Comparison of ENCODE assay signal across 8 cellular contexts in genomic region chr19:1406496-1406817, GRCh38. TPM values are rescaled to one million over a fixed set of nuclear protein-coding genes. Genes with fewer than 3 reads are reported as not detected.
DNase-seq lines count a peak whose midpoint lies in the region; ATAC-seq, FAIRE-seq and TF ChIP-seq lines count a peak whose summit lies in the region.

No MANE protein-coding gene starts in this region.

- H3K36me3 ChIP-seq in GM23338 (ENCODE audit: insufficient read depth): no peaks in the 10 kb centered on the region
- H3K36me3 ChIP-seq in SJSA1: peaks cover 40% of the 10 kb centered on the region
- H3K36me3 ChIP-seq in fibroblast of lung (ENCODE audit: control insufficient read depth, insufficient read depth, low read length): peaks cover 6% of the 10 kb centered on the region
- no peaks in the 10 kb centered on the region for H3K36me3 ChIP-seq in gastrocnemius medialis

- peaks cover 35% of the 10 kb centered on the region for H3K4me1 Mint-ChIP-seq in GM23338

- H3K9ac ChIP-seq in fibroblast of lung (ENCODE audit: insufficient read depth, low read length): no peak overlapping the region

- H3K27me3 ChIP-seq in GM23338 (ENCODE audit: insufficient read depth) (peaks cover 6% of the 10 kb centered on the region; the same call in 1 of the 2 replicates), SJSA1 (replicated peaks) (no peaks in the 10 kb centered on the region), fibroblast of lung (ENCODE audit: control insufficient read depth, insufficient read depth, low read length) (no peaks in the 10 kb centered on the region), gastrocnemius medialis (no peaks in the 10 kb centered on the region)

- TF ChIP-seq POLR2A in gastrocnemius medialis (IDR thresholded peaks at IDR 0.05): no peak

- H2AFZ ChIP-seq in GM23338: no peak overlapping the region
- H2AFZ ChIP-seq in fibroblast of lung (ENCODE audit: low read length): no peak overlapping the region

- intact Hi-C loops in gastrocnemius medialis (cut with DNase I; ENCODE audit: low total_unique reads): no loop called here

- H3K4me1 ChIP-seq in GM23338 (ENCODE audit: insufficient read depth): peaks cover 8% of the 10 kb centered on the region; the same call in 1 of the 2 replicates
- peaks cover 49% of the 10 kb centered on the region for H3K4me1 ChIP-seq in SJSA1 (replicated peaks)
- peaks cover 17% of the 10 kb centered on the region for H3K4me1 ChIP-seq in fibroblast of lung (ENCODE audit: control insufficient read depth, extremely low read depth, insufficient read depth, low read length)
- peaks cover 27 to 28% of the 10 kb centered on the region in 2 donors for H3K4me1 ChIP-seq in gastrocnemius medialis

- H3K9me3 Mint-ChIP-seq in GM23338: no peaks in the 10 kb centered on the region

- FAIRE-seq in HTR-8/SVneo (lab: Jason Lieb, UNC): no peak

- H3K27ac ChIP-seq in GM23338 (ENCODE audit: low read depth): no peak overlapping the region
- H3K27ac ChIP-seq in SJSA1: no peak overlapping the region
- no peak overlapping the region for H3K27ac ChIP-seq in fibroblast of lung (ENCODE audit: insufficient read depth, low read length)
- peak overlapping the region; percentile 90 to 95 (median 92) for H3K27ac ChIP-seq in gastrocnemius medialis

- H3K27ac Mint-ChIP-seq in GM23338: peak overlapping the region; percentile 82; the same call in 1 of the 2 replicates

- peaks cover 10% of the 10 kb centered on the region; the same call in 1 of the 2 replicates for H3F3A ChIP-seq in GM23338 (replicated peaks; ENCODE audit: low read depth)

- H3K36me3 Mint-ChIP-seq in GM23338 (ENCODE audit: low read depth): peaks cover 22% of the 10 kb centered on the region

- in situ Hi-C loops in gastrocnemius medialis (cut with MboI; ENCODE audit: low sequenced_read_pairs in 4 of 4): no loop called here

- DNase-seq in GM23338 (ENCODE audit: low spot score) (peak; percentile 57), SJSA1 (ENCODE audit: low read depth in 1 of 2, low spot score in 2 of 2) (no peak), fibroblast of lung (ENCODE audit: low read depth in 2 of 2) (no peak), gastrocnemius medialis (no peak), HTR-8/SVneo (ENCODE audit: insufficient read length, low spot score) (no peak), HK-2 (ENCODE audit: unreplicated experiment) (no peak)

- peaks cover 29% of the 10 kb centered on the region for H4K20me1 ChIP-seq in GM23338 (replicated peaks; ENCODE audit: insufficient read depth)
- H4K20me1 ChIP-seq in fibroblast of lung (ENCODE audit: control insufficient read depth, extremely low read depth, insufficient read depth, low read length): peaks cover 3% of the 10 kb centered on the region

- H3K4me3 ChIP-seq in GM23338 (peak overlapping the region; percentile 72), SJSA1 (peak overlapping the region; percentile 98), fibroblast of lung (replicated peaks in 1 of 4; ENCODE audit: control extremely low read depth in 1 of 4, insufficient read depth in 1 of 4, low read depth in 3 of 4, low read length in 4 of 4) (peak overlapping the region in 3 of 4 experiments; percentile 52 to 65 (median 62)), gastrocnemius medialis (peak overlapping the region; percentile 59 to 75 (median 70))

- ATAC-seq in GM23338 (no peak), gastrocnemius medialis (no peak), HG02973 (IDR thresholded peaks at IDR 0.05; ENCODE audit: unreplicated experiment) (no peak), GM21825 (IDR thresholded peaks at IDR 0.05; ENCODE audit: unreplicated experiment) (no peak)

- H3K9me3 ChIP-seq in SJSA1 (replicated peaks) (no peaks in the 10 kb centered on the region; the same call in 1 of the 2 replicates), fibroblast of lung (ENCODE audit: control insufficient read depth, insufficient read depth, low read depth, low read length) (no peaks in the 10 kb centered on the region), gastrocnemius medialis (no peaks in the 10 kb centered on the region)

- no peaks in the 10 kb centered on the region for H3K9me2 ChIP-seq in GM23338 (ENCODE audit: insufficient read depth)

- peaks cover 22% of the 10 kb centered on the region for H3K27me3 Mint-ChIP-seq in GM23338 (ENCODE audit: insufficient read depth, low read depth, poor library complexity)

- H3K4me2 ChIP-seq in GM23338: peak overlapping the region; percentile 81
- H3K4me2 ChIP-seq in fibroblast of lung (ENCODE audit: extremely low read depth, insufficient read depth, low read length): peak overlapping the region; percentile 90

- H3K79me2 ChIP-seq in GM23338 (replicated peaks; ENCODE audit: insufficient read depth) (peaks cover 37% of the 10 kb centered on the region), fibroblast of lung (ENCODE audit: control insufficient read depth, insufficient read depth, low read length) (peaks cover 37% of the 10 kb centered on the region)

- TF ChIP-seq CTCF in GM23338 (conservative IDR thresholded peaks at IDR 0.05; ENCODE audit: low read depth in 2 of 2) (no peak), fibroblast of lung (conservative IDR thresholded peaks at IDR 0.05 in 1 of 2, IDR thresholded peaks at IDR 0.05 in 1 of 2; ENCODE audit: low read depth in 1 of 2, low read length in 2 of 2) (no peak), gastrocnemius medialis (IDR thresholded peaks at IDR 0.05 in 4 of 5, conservative IDR thresholded peaks at IDR 0.05 in 1 of 5) (no peak)

- H3K4me3 Mint-ChIP-seq in GM23338: peak overlapping the region; percentile 77

TF ChIP-seq in GM23338, 12 proteins besides CTCF, POLR2A, EP300 and RAD21 (continues in another document):
- TF ChIP-seq EZH2 (IDR thresholded peaks at IDR 0.05; ENCODE audit: low read depth, unreplicated experiment): no peak
- no peak for TF ChIP-seq STAT1 (IDR thresholded peaks at IDR 0.05; ENCODE audit: unreplicated experiment)

RNA-seq across cellular contexts. Expression of gene DAZAP1, which starts 0.9 kb away (rescaled TPM):
- total RNA-seq in GM23338 (2014; rRNA removed; shearing (Covaris generic)): 180 and 194 TPM in 2 replicates
- polyA plus RNA-seq in GM23338 (2016; fragmentation: Nextera tagmentation; extraction: Ambion mirVana) (44.1 and 48.1 TPM in 2 replicates), fibroblast of lung (44.6 and 65.4 TPM in 2 replicates)
- 92.9 and 131 TPM in 2 replicates for total RNA-seq in SJSA1 (2014; rRNA removed; shearing (Covaris generic))
- total RNA-seq in fibroblast of lung (34.9 and 49.5 TPM in 2 replicates), gastrocnemius medialis (10 to 100 TPM; 53.7 to 74.1 (median 63.4) TPM)
- 69.9 and 94.0 TPM in 2 replicates for polyA plus RNA-seq in fibroblast of lung (2012)
- 72.9 and 84.1 TPM in 2 replicates for polyA minus RNA-seq in fibroblast of lung (ENCODE audit: low replicate concordance)

RNA-seq across cellular contexts. Expression of gene GAMT, which starts 5.1 kb away (rescaled TPM):
- 21.5 and 27.3 TPM in 2 replicates for total RNA-seq in GM23338 (2014; rRNA removed; shearing (Covaris generic))
- 33.6 and 36.9 TPM in 2 replicates for polyA plus RNA-seq in GM23338 (2016; fragmentation: Nextera tagmentation; extraction: Ambion mirVana)
- total RNA-seq in SJSA1 (2014; rRNA removed; shearing (Covaris generic)): 28.6 and 35.8 TPM in 2 replicates
- total RNA-seq in fibroblast of lung: 31.1 and 44.1 TPM in 2 replicates
- 20.0 and 32.6 TPM in 2 replicates for polyA plus RNA-seq in fibroblast of lung
- 34.3 and 61.8 TPM in 2 replicates for polyA plus RNA-seq in fibroblast of lung (2012)
- polyA minus RNA-seq in fibroblast of lung (ENCODE audit: low replicate concordance): 69.4 and 75.2 TPM in 2 replicates
- total RNA-seq in gastrocnemius medialis: 100 to 1,000 TPM; 269 to 421 (median 373) TPM

RNA-seq across cellular contexts. Expression of gene NDUFS7, which starts 22.8 kb away (rescaled TPM):
- total RNA-seq in GM23338 (2014; rRNA removed; shearing (Covaris generic)): 128 and 132 TPM in 2 replicates
- 201 and 203 TPM in 2 replicates for polyA plus RNA-seq in GM23338 (2016; fragmentation: Nextera tagmentation; extraction: Ambion mirVana)
- total RNA-seq in SJSA1 (2014; rRNA removed; shearing (Covaris generic)): 83.4 and 112 TPM in 2 replicates
- 55.0 and 71.2 TPM in 2 replicates for total RNA-seq in fibroblast of lung
- polyA plus RNA-seq in fibroblast of lung: 29.6 and 30.3 TPM in 2 replicates
- 62.7 and 110 TPM in 2 replicates for polyA plus RNA-seq in fibroblast of lung (2012)
- polyA minus RNA-seq in fibroblast of lung (ENCODE audit: low replicate concordance): 25.0 and 25.6 TPM in 2 replicates
- 100 to 1,000 TPM; 259 to 497 (median 377) TPM for total RNA-seq in gastrocnemius medialis

RNA-seq across cellular contexts. Expression of gene RPS15, which starts 31.7 kb away (rescaled TPM):
- 2,953 and 3,723 TPM in 2 replicates for total RNA-seq in GM23338 (2014; rRNA removed; shearing (Covaris generic))
- polyA plus RNA-seq in GM23338 (2016; fragmentation: Nextera tagmentation; extraction: Ambion mirVana): 3,861 and 4,267 TPM in 2 replicates
- 1,442 and 2,183 TPM in 2 replicates for total RNA-seq in SJSA1 (2014; rRNA removed; shearing (Covaris generic))
- 369 and 494 TPM in 2 replicates for total RNA-seq in fibroblast of lung
- polyA plus RNA-seq in fibroblast of lung: 878 and 1,038 TPM in 2 replicates
- polyA plus RNA-seq in fibroblast of lung (2012): 1,751 and 2,175 TPM in 2 replicates
- 414 and 480 TPM in 2 replicates for polyA minus RNA-seq in fibroblast of lung (ENCODE audit: low replicate concordance)
- total RNA-seq in gastrocnemius medialis: 1,000 to 10,000 TPM; 2,323 to 3,835 (median 2,607) TPM

RNA-seq across cellular contexts. Expression of gene APC2, which starts 43.5 kb away (rescaled TPM):
- 14.3 and 18.3 TPM in 2 replicates for total RNA-seq in GM23338 (2014; rRNA removed; shearing (Covaris generic))
- polyA plus RNA-seq in GM23338 (2016; fragmentation: Nextera tagmentation; extraction: Ambion mirVana) (1.4 TPM in 2 replicates), fibroblast of lung (0.01 and 0.02 TPM in 2 replicates)
- 0.25 TPM in 1 of 2 replicates, not detected in the other for total RNA-seq in SJSA1 (2014; rRNA removed; shearing (Covaris generic))
- total RNA-seq in fibroblast of lung (0.26 and 0.50 TPM in 2 replicates), gastrocnemius medialis (under 1 TPM in 1 of 4 donors, not detected in 3; 0.04 TPM)
- 0.25 and 0.30 TPM in 2 replicates for polyA plus RNA-seq in fibroblast of lung (2012)
- 0.11 TPM in 1 of 2 replicates, not detected in the other for polyA minus RNA-seq in fibroblast of lung (ENCODE audit: low replicate concordance)

Comparison
In these comparisons a context has a peak if more than half of its experiments do, and no peak if none do; other contexts are left out.
1. H3K27ac ChIP-seq: peak in gastrocnemius medialis (4 of 4); none in GM23338 (single experiment), SJSA1 (single experiment) and fibroblast of lung (single experiment).
2. Peak in every context shown above with its lines, with median percentiles within 50 percentile points of each other: H3K4me3 ChIP-seq.